9 cellular contexts compared by ENCODE assay signal in genomic region chr6:128516514-128516898, GRCh38. TPM values are rescaled to one million over a fixed set of nuclear protein-coding genes. Genes with fewer than 3 reads are reported as not detected.
DNase-seq lines count a peak whose midpoint lies in the region; ATAC-seq and TF ChIP-seq lines count a peak whose summit lies in the region.
"Had no signal": no experiment of that assay in that cellular context is flagged by ENCODE, and none has a peak within 500 bp of the region (broad histone marks: within the 10 kb centered on the region; RNA-seq: fewer than 3 reads in every experiment).

No MANE protein-coding gene starts in this region.

- H3K4me1 ChIP-seq in gastroesophageal sphincter, result peaks cover 0 to 79% (median 16%) of the 10 kb centered on the region in 3 donors

- no peak overlapping the region for H3K4me3 ChIP-seq in gastroesophageal sphincter
- H3K4me3 ChIP-seq: BLaER1 had no signal

- no peak for TF ChIP-seq EP300 in gastroesophageal sphincter (IDR thresholded peaks at IDR 0.05)

- no peak for TF ChIP-seq POLR2A in gastroesophageal sphincter (IDR thresholded peaks at IDR 0.05)

- H3K36me3 ChIP-seq in gastroesophageal sphincter, result no peaks in the 10 kb centered on the region
- H3K36me3 ChIP-seq: BLaER1 had no signal

- no peak for ATAC-seq in gastroesophageal sphincter
- no peak for ATAC-seq in GM21529 (IDR thresholded peaks at IDR 0.05; ENCODE audit: unreplicated experiment)
- no peak for ATAC-seq in GM18511 (IDR thresholded peaks at IDR 0.05; ENCODE audit: unreplicated experiment)

- H3K27ac ChIP-seq in gastroesophageal sphincter, result peak overlapping the region; percentile 45 to 61 (median 52)
- H3K27ac ChIP-seq: BLaER1 had no signal

- DNase-seq in NCI-H2227 (lab: John Stamatoyannopoulos, UW; ENCODE audit: unreplicated experiment) (peak; percentile 5), NCI-H2227 treated with DMSO at 0.1 percent for 48 hours (lab: John Stamatoyannopoulos, UW) (no peak), RPMI7951 (ENCODE audit: low read depth) (peak; percentile 54), superior temporal gyrus (ENCODE audit: extremely low spot score) (peak; percentile 89), cerebellar nuclear complex (lab: John Stamatoyannopoulos, UW) (no peak)

- no peaks in the 10 kb centered on the region for H3K27me3 ChIP-seq in gastroesophageal sphincter
- H3K27me3 ChIP-seq: BLaER1 had no signal

- H3K9me3 ChIP-seq in gastroesophageal sphincter, result no peaks in the 10 kb centered on the region
- H3K9me3 ChIP-seq: BLaER1 had no signal

- TF ChIP-seq CTCF in gastroesophageal sphincter (IDR thresholded peaks at IDR 0.05), result peak in 1 of 4 experiments; percentile 25

- WGBS in gastroesophageal sphincter (ENCODE audit: low coverage in 1 of 2), 2 donors, result 8 to 22% methylated on average over 1 of the region's 1 CpG

RNA-seq across cellular contexts. Expression of gene PTPRK, which starts 3.9 kb away (rescaled TPM):
- 56.7 and 69.4 TPM in 2 replicates for total RNA-seq in RPMI7951 (2014; rRNA removed; shearing (Covaris generic))
- total RNA-seq in gastroesophageal sphincter, result 10 to 100 TPM; 42.0 to 47.6 (median 45.8) TPM

Comparison
In these comparisons a context has a peak if more than half of its experiments do, and no peak if none do; other contexts are left out.
1. DNase-seq: peak in NCI-H2227 (single experiment), RPMI7951 (single experiment) and superior temporal gyrus (single experiment); none in NCI-H2227 treated with DMSO at 0.1 percent for 48 hours (single experiment) and cerebellar nuclear complex (0 of 2).